Comparison of ENCODE assay signal across 7 cellular contexts in the genomic region with DNA sequence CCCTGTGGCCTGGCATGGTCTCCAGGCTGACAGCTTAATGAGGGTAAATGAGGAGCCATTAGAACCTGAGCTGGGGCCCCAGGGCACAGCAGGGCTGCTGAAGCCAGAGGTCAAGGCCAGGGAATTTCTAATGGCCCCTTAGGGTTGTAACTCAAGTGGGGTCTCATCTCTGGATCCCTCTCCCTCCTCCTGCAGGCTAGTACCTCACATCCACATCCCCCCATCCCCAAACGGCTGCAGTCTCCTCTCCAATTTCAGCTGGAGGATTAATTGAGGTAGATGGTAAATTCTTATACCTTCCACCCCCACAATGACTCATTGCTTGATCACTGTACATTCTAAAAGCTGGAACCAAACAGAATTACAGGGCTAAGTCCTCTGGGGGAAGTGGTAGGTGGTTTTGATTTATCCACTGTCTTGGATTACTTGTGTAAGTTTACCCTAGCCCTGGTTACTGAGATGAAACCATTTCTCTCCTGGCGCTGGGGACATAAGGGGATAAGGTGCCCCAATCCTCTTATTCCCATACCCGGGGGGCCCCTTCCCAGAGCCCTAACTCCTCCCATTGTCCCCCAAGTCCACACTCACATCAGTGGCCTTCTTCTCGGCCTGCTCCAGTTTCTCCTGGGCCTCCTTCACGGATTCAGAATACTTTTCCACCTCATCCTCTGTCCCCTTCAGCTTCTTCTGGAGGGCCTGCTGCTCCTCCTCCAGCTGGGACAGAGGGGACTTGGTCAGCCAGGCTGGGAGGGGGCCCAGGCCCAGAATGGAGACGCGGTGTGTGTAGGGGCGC. TPM values are rescaled to one million over a fixed set of nuclear protein-coding genes. Genes with fewer than 3 reads are reported as not detected.
DNase-seq lines count a peak whose midpoint lies in the region; ATAC-seq and TF ChIP-seq lines count a peak whose summit lies in the region.

No MANE protein-coding gene starts in this region.

- H3K9me2 ChIP-seq in HCT116 (ENCODE audit: insufficient read depth): no peaks in the 10 kb centered on the region

- H4K20me1 ChIP-seq in HCT116 (ENCODE audit: insufficient read depth): no peaks in the 10 kb centered on the region

- TF ChIP-seq POLR2A in HCT116 (IDR thresholded peaks at IDR 0.05; ENCODE audit: borderline replicate concordance, extremely low read depth, insufficient read depth, insufficient read length): no peak

- DNase-seq in HCT116 (ENCODE audit: low read depth, low spot score) (peak; percentile 33), T-cell (no peak), fibroblast of peridontal ligament (ENCODE audit: extremely low read depth) (peak; percentile 86), putamen (ENCODE audit: low spot score) (peak; percentile 21)
- DNase-seq in effector CD4-positive, alpha-beta T cell: no peak

- no peaks in the 10 kb centered on the region for H3K9me3 Mint-ChIP-seq in T-cell

- H2AFZ ChIP-seq in HCT116 (ENCODE audit: low read depth, low read length, poor library complexity, severe bottlenecking): no peak overlapping the region

- H3K27me3 Mint-ChIP-seq in T-cell: no peaks in the 10 kb centered on the region

- peak overlapping the region; percentile 79 to 85 for H3K27ac Mint-ChIP-seq in T-cell

- ATAC-seq in HCT116: peak; percentile 9
- ATAC-seq in T-cell (replicated peaks in 1 of 4): peak in 3 of 4 experiments; percentile 17 to 58 (median 42)
- ATAC-seq in GM18520 (IDR thresholded peaks at IDR 0.05; ENCODE audit: unreplicated experiment): no peak
- ATAC-seq in HG02981 (IDR thresholded peaks at IDR 0.05; ENCODE audit: unreplicated experiment): no peak

- TSS peak; percentile 92 for BruUV-seq in HCT116 (replicated peaks; lab: Mats Ljungman, UMichigan)

- POLR2A ChIA-PET in HCT116 (lab: Charles Lee) (interaction anchor here (0.9 to 4.2 kb wide), 5 partner anchors 8 to 44 kb away, joined by 3 to 16 read pairs (median 5); a partner anchor contains a TSS), T-cell (lab: Charles Lee) (no interaction called here)

- CTCF ChIA-PET in HCT116 (lab: Charles Lee): interaction anchor here (1.3 to 2.3 kb wide), 2 partner anchors 8 to 24 kb away, joined by 3 to 15 read pairs; a partner anchor contains a TSS
- CTCF ChIA-PET in T-cell (lab: Charles Lee): interaction anchor here (0.6 to 1.4 kb wide), 2 partner anchors 8 to 41 kb away, joined by 3 to 4 read pairs; no protein-coding TSS in a partner anchor

- H3K36me3 ChIP-seq in HCT116 (ENCODE audit: control insufficient read depth in 1 of 2, insufficient read depth in 2 of 2, low read length in 2 of 2): peaks cover 32 to 43% of the 10 kb centered on the region in 2 experiments; a peak in 3 of 4 replicates

- H3K27me3 ChIP-seq in HCT116 (ENCODE audit: insufficient read depth, low read length): no peaks in the 10 kb centered on the region

- peak overlapping the region; percentile 96 for H3K9ac ChIP-seq in HCT116 (ENCODE audit: low read length)

- TF ChIP-seq RAD21 in HCT116 (IDR thresholded peaks at IDR 0.05; ENCODE audit: low read depth): no peak

- H3K4me3 ChIP-seq in HCT116 (replicated peaks in 1 of 2; ENCODE audit: low read depth in 1 of 2, low read length in 2 of 2): peak overlapping the region; percentile 83 to 90

- RAD21 ChIA-PET in HCT116 (lab: Charles Lee; ENCODE audit: low non-redundant PET in 1 of 2, low total read pairs in 2 of 2, uncharacterized antibody in 2 of 2, unreplicated experiment in 2 of 2): interaction anchor here (0.6 to 1.2 kb wide), 2 partner anchors 31 to 60 kb away, joined by 3 to 5 read pairs; a partner anchor contains a TSS

- H3K4me2 ChIP-seq in HCT116 (ENCODE audit: low read length): peak overlapping the region; percentile 90

- intact Hi-C loops in HCT116 (cut with micrococcal nuclease): no loop called here

- H3K4me1 ChIP-seq in HCT116 (ENCODE audit: control insufficient read depth in 1 of 2, insufficient read depth in 2 of 2, low read length in 2 of 2): peaks cover 18 to 30% of the 10 kb centered on the region in 2 experiments

- peaks cover 45% of the 10 kb centered on the region for H3K79me2 ChIP-seq in HCT116 (ENCODE audit: insufficient read depth, low read length)

- no peaks in the 10 kb centered on the region for H3K36me3 Mint-ChIP-seq in T-cell

- no peak for TF ChIP-seq CTCF in HCT116 (IDR thresholded peaks at IDR 0.05 in 2 of 3, conservative IDR thresholded peaks at IDR 0.05 in 1 of 3; ENCODE audit: borderline replicate concordance in 1 of 3, insufficient read depth in 1 of 3, low read depth in 2 of 3, low read length in 2 of 3)

- H3K4me1 Mint-ChIP-seq in T-cell: peaks cover 23 to 28% (median 27%) of the 10 kb centered on the region in 3 donors

- peak overlapping the region; percentile 97 for H3K27ac ChIP-seq in HCT116 (ENCODE audit: low read depth, low read length)

- H3K9me3 ChIP-seq in HCT116 (ENCODE audit: control insufficient read depth in 1 of 2, insufficient read depth in 1 of 2, low read depth in 1 of 2, low read length in 2 of 2): no peaks in the 10 kb centered on the region

- peak overlapping the region; percentile 61 to 77 (median 69) for H3K4me3 Mint-ChIP-seq in T-cell

TF ChIP-seq in HCT116, 20 proteins besides CTCF, POLR2A, EP300 and RAD21:
- TF ChIP-seq POLR2AphosphoS5 (IDR thresholded peaks at IDR 0.05; ENCODE audit: low read depth, low read length): peak; percentile 78
- TF ChIP-seq, protein P1, sequence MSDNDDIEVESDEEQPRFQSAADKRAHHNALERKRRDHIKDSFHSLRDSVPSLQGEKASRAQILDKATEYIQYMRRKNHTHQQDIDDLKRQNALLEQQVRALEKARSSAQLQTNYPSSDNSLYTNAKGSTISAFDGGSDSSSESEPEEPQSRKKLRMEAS (IDR thresholded peaks at IDR 0.05): no peak

RNA-seq across cellular contexts. Expression of a gene that starts 1.0 kb away (rescaled TPM):
- total RNA-seq in HCT116 (2021; ENCODE audit: unreplicated experiment) (278 TPM), T-cell (10 to 100 TPM; 21.4 to 66.0 (median 57.5) TPM)
- 321 and 354 TPM in 2 replicates for polyA plus RNA-seq in HCT116 (2012)

RNA-seq across cellular contexts. Expression of a gene that starts 15.0 kb away (rescaled TPM):
- total RNA-seq in HCT116 (2021; ENCODE audit: unreplicated experiment) (8.5 TPM), T-cell (under 1 TPM in 2 of 5 donors, not detected in 3; 0.19 to 0.46 TPM)
- 27.6 and 29.4 TPM in 2 replicates for polyA plus RNA-seq in HCT116 (2012)

RNA-seq across cellular contexts. Expression of a gene that starts 23.8 kb away (rescaled TPM):
- total RNA-seq in HCT116 (2021; ENCODE audit: unreplicated experiment): 29.8 TPM
- polyA plus RNA-seq in HCT116 (2012): 18.1 and 23.4 TPM in 2 replicates
- total RNA-seq in T-cell: 1 to 10 TPM in 2 of 5 donors, under 1 TPM in 3; 0.12 to 1.3 (median 0.57) TPM

RNA-seq across cellular contexts. Expression of a gene that starts 30.7 kb away (rescaled TPM):
- total RNA-seq in HCT116 (2021; ENCODE audit: unreplicated experiment): 11.1 TPM
- polyA plus RNA-seq in HCT116 (2012): 10.3 and 11.1 TPM in 2 replicates
- 10 to 100 TPM; 17.7 to 29.8 (median 27.5) TPM for total RNA-seq in T-cell

RNA-seq across cellular contexts. Expression of a gene that starts 30.9 kb away (rescaled TPM):
- total RNA-seq in HCT116 (2021; ENCODE audit: unreplicated experiment): 30,969 TPM
- polyA plus RNA-seq in HCT116 (2012): 23.0 and 89.1 TPM in 2 replicates
- total RNA-seq in T-cell: over 10,000 TPM; 10,537 to 37,987 (median 30,491) TPM

Comparison
In these comparisons a context has a peak if more than half of its experiments do, and no peak if none do; other contexts are left out.
1. ATAC-seq: peak in HCT116 (single experiment) and T-cell (3 of 4); none in GM18520 (single experiment) and HG02981 (single experiment).
2. DNase-seq: peak in HCT116 (single experiment), fibroblast of peridontal ligament (single experiment) and putamen (single experiment); none in T-cell (0 of 34) and effector CD4-positive, alpha-beta T cell (single experiment).
3. RNA of a gene that starts 23.8 kb away (total RNA-seq): 29.8 TPM in HCT116 (single experiment); 0.12 to 1.3 TPM in T-cell; every median in the first group is over 10 times any median in the second.